8 cellular contexts compared by ENCODE assay signal in genomic region chr2:189661148-189661956, GRCh38. TPM values are rescaled to one million over a fixed set of nuclear protein-coding genes. Genes with fewer than 3 reads are reported as not detected.
DNase-seq lines count a peak whose midpoint lies in the region; ATAC-seq, FAIRE-seq and TF ChIP-seq lines count a peak whose summit lies in the region.

TSS of gene ASNSD1 (plus strand) at chr2:189661459. CDS start at chr2:189666133, 4,674 bp downstream.

- H3K36me3 ChIP-seq in HUES48 (ENCODE audit: control insufficient read depth, insufficient read depth, low read length) (peaks cover 16% of the 10 kb centered on the region), NT2/D1 (ENCODE audit: insufficient read depth, insufficient read length, low read length) (peaks cover 32% of the 10 kb centered on the region), mesodermal cell (ENCODE audit: control insufficient read depth, insufficient read depth, low read length) (peaks cover 12% of the 10 kb centered on the region)

- peak; percentile 91 for ATAC-seq in GM21390 (IDR thresholded peaks at IDR 0.05; ENCODE audit: unreplicated experiment)

- H3K9ac ChIP-seq in HUES48 (ENCODE audit: low read depth, low read length) = peak within 1 kb of the TSS; percentile 85
- H3K9ac ChIP-seq in NT2/D1 (ENCODE audit: insufficient read length, low read depth) = peak within 1 kb of the TSS; percentile 94

- no peak within 1 kb of the TSS for H3K27ac ChIP-seq in HUES48 (ENCODE audit: low read depth, low read length)
- peak within 1 kb of the TSS; percentile 20 for H3K27ac ChIP-seq in mesodermal cell (ENCODE audit: low read depth, low read length, severe bottlenecking)

- no peaks in the 10 kb centered on the region for H3K9me3 ChIP-seq in HUES48 (ENCODE audit: control insufficient read depth, insufficient read depth, low read length)
- H3K9me3 ChIP-seq in NT2/D1 (ENCODE audit: insufficient read depth, low read length) = no peaks in the 10 kb centered on the region
- H3K9me3 ChIP-seq in mesodermal cell (ENCODE audit: control insufficient read depth, low read length) = no peaks in the 10 kb centered on the region

- H3K27me3 ChIP-seq in HUES48 (ENCODE audit: control insufficient read depth, insufficient read depth, low read length) = no peaks in the 10 kb centered on the region
- H3K27me3 ChIP-seq in NT2/D1 (ENCODE audit: insufficient read depth, insufficient read length) = no peaks in the 10 kb centered on the region

- 1% methylated on average over 26 to 39 of the region's 46 CpGs for WGBS in mesodermal cell (ENCODE audit: insufficient coverage in 2 of 2), 2 experiments

- peak; percentile 97 for FAIRE-seq in D721Med (lab: Jason Lieb, UNC)
- FAIRE-seq in endometrium (lab: Jason Lieb, UNC) = peak; percentile 99

- peak within 1 kb of the TSS; percentile 86 for H3K4me3 ChIP-seq in HUES48 (ENCODE audit: low read depth, low read length)
- H3K4me3 ChIP-seq in NT2/D1 (ENCODE audit: insufficient read length, low read depth) = peak within 1 kb of the TSS; percentile 98
- peak within 1 kb of the TSS; percentile 87 for H3K4me3 ChIP-seq in mesodermal cell (ENCODE audit: extremely low read depth, insufficient read depth, low read length, poor library complexity, severe bottlenecking)

- DNase-seq in D721Med (ENCODE audit: insufficient read length, low spot score) = peak; percentile 44
- peak; percentile 99 for DNase-seq in NT2/D1 (ENCODE audit: low read depth, low spot score)
- peak; percentile 99 for DNase-seq in activated CD8-positive, alpha-beta memory T cell treated with anti-CD3 and anti-CD28 coated beads, Interleukin-2, amount 50 U/mL, for 1 hour (ENCODE audit: extremely low read depth)
- DNase-seq in stimulated activated CD8-positive, alpha-beta memory T cell treated with anti-CD3 and anti-CD28 coated beads, Interleukin-15, amount 100 ng/mL, for 4 hours (ENCODE audit: low read depth in 2 of 2) = peak; percentile 97 to 98

- H3K4me1 ChIP-seq in HUES48 (ENCODE audit: control insufficient read depth, insufficient read depth, low read length) (no peaks in the 10 kb centered on the region), NT2/D1 (ENCODE audit: insufficient read depth, insufficient read length) (peaks cover 4% of the 10 kb centered on the region), mesodermal cell (ENCODE audit: control insufficient read depth, insufficient read depth, low read length, poor library complexity, severe bottlenecking) (peaks cover 22% of the 10 kb centered on the region)

- TF ChIP-seq CTCF in D721Med (IDR thresholded peaks at IDR 0.05; ENCODE audit: insufficient read depth, missing control alignments) = peak; percentile 98

RNA-seq across cellular contexts. Expression of gene ASNSD1, which starts in this region (rescaled TPM):
- 41.4 TPM for polyA plus RNA-seq in mesodermal cell (2013, experiment 1 of 2)
- polyA plus RNA-seq in mesodermal cell (2013, experiment 2 of 2) = 45.8 TPM

Comparison
In these comparisons a context has a peak if more than half of its experiments do, and no peak if none do; other contexts are left out.
1. DNase-seq: peak in every context shown above with its lines; median percentile 99 in NT2/D1; 99 in activated CD8-positive, alpha-beta memory T cell treated with anti-CD3 and anti-CD28 coated beads, Interleukin-2, amount 50 U/mL, for 1 hour; 98 in stimulated activated CD8-positive, alpha-beta memory T cell treated with anti-CD3 and anti-CD28 coated beads, Interleukin-15, amount 100 ng/mL, for 4 hours; 44 in D721Med.